In the genomic region with DNA sequence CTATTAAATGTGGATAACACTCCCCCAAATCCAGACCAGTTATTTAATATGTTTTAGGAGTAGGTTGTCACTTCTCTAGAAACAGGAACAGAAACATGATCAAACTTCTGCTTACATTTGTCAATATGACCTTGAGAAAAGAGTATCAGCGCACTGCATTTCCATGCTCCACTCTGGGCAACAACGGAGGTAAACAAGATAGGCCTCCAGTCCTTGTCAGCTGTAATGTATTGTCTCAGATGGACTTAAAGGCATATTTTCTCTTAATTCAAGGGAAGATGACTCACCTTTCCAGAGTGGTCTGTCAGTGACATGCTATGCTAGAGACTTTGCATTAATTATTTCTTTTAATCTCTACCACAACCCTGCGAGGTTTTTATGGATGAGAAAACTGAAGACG, we compare ENCODE assay signal across 22 cellular contexts. TPM values are rescaled to one million over a fixed set of nuclear protein-coding genes. Genes with fewer than 3 reads are reported as not detected.
A peak's percentile ranks its signal among the peaks of the same experiment; 100 is the strongest.
DNase-seq lines count a peak whose midpoint lies in the region; ATAC-seq and TF ChIP-seq lines count a peak whose summit lies in the region.
"Had no signal": no experiment of that assay in that cellular context is flagged by ENCODE, and none has a peak within 500 bp of the region (broad histone marks: within the 10 kb centered on the region; RNA-seq: fewer than 3 reads in every experiment).

No MANE protein-coding gene starts in this region.

- H3K4ac ChIP-seq in trophoblast cell (ENCODE audit: low read depth, low read length), result no peak overlapping the region

- no peak overlapping the region for H3K4me3 Mint-ChIP-seq in memory B cell
- H3K4me3 Mint-ChIP-seq: activated CD4-positive, alpha-beta T cell treated with anti-CD3 and anti-CD28 coated beads, Interleukin-2, amount 10 ng/mL, durations not matched to agents 24 days and 14 days; activated naive CD8-positive, alpha-beta T cell treated with anti-CD3 and anti-CD28 coated beads, Interleukin-2, amount 50 U/mL, for 24 hours; stimulated activated naive CD8-positive, alpha-beta T cell treated with anti-CD3 and anti-CD28 coated beads, Interleukin-15, amount 100 ng/mL, for 72 hours had no signal

- H3K4me3 ChIP-seq in astrocyte of the spinal cord (ENCODE audit: low read depth, low read length), result no peak overlapping the region
- H3K4me3 ChIP-seq in trophoblast cell (ENCODE audit: low read depth, low read length), result no peak overlapping the region
- H3K4me3 ChIP-seq: left ventricle myocardium inferior, mucosa of descending colon, tibial nerve had no signal

- H2AK5ac ChIP-seq in trophoblast cell (ENCODE audit: low read length), result no peak overlapping the region

- H3K27me3 ChIP-seq in trophoblast cell (ENCODE audit: insufficient read depth, low read length), result no peaks in the 10 kb centered on the region
- H3K27me3 ChIP-seq: tibial nerve had no signal

- TF ChIP-seq CTCF in astrocyte of the spinal cord (IDR thresholded peaks at IDR 0.05; ENCODE audit: low read depth, low read length), result no peak

- H3K4me1 Mint-ChIP-seq in memory B cell, result no peaks in the 10 kb centered on the region
- H3K4me1 Mint-ChIP-seq: activated CD4-positive, alpha-beta T cell treated with anti-CD3 and anti-CD28 coated beads, Interleukin-2, amount 10 ng/mL, durations not matched to agents 24 days and 14 days; activated naive CD8-positive, alpha-beta T cell treated with anti-CD3 and anti-CD28 coated beads, Interleukin-2, amount 50 U/mL, for 24 hours; stimulated activated naive CD8-positive, alpha-beta T cell treated with anti-CD3 and anti-CD28 coated beads, Interleukin-15, amount 100 ng/mL, for 72 hours had no signal

- H3K79me2 ChIP-seq in trophoblast cell (ENCODE audit: control insufficient read depth, insufficient read depth, low read length, poor library complexity), result no peaks in the 10 kb centered on the region

- peak; percentile 73 for ATAC-seq in memory B cell (ENCODE audit: low read depth)
- ATAC-seq: activated naive CD8-positive, alpha-beta T cell treated with anti-CD3 and anti-CD28 coated beads, Interleukin-2, amount 50 U/mL, for 24 hours; HCT116; mucosa of descending colon; stimulated activated naive CD8-positive, alpha-beta T cell treated with anti-CD3 and anti-CD28 coated beads, Interleukin-15, amount 100 ng/mL, for 72 hours had no signal

- no peak overlapping the region for H2AFZ ChIP-seq in trophoblast cell (ENCODE audit: insufficient read depth, low read length, poor library complexity)

- no peaks in the 10 kb centered on the region for H3K9me3 ChIP-seq in trophoblast cell (ENCODE audit: insufficient read depth, low read depth, low read length)
- H3K9me3 ChIP-seq: left ventricle myocardium inferior, mucosa of descending colon, tibial nerve had no signal

- no peak overlapping the region for H3K27ac Mint-ChIP-seq in memory B cell
- H3K27ac Mint-ChIP-seq: activated CD4-positive, alpha-beta T cell treated with anti-CD3 and anti-CD28 coated beads, Interleukin-2, amount 10 ng/mL, durations not matched to agents 24 days and 14 days; activated naive CD8-positive, alpha-beta T cell treated with anti-CD3 and anti-CD28 coated beads, Interleukin-2, amount 50 U/mL, for 24 hours; activated T-helper 2 cell treated with anti-CD3 and anti-CD28 coated beads, Interferon-gamma antibody, Interleukin-2, Interleukin-4, amounts not matched to agents 10 μg/mL and 5 μg/mL and 100 μg/mL, durations not matched to agents 14 hours and 24 hours and 36 hours; stimulated activated naive CD8-positive, alpha-beta T cell treated with anti-CD3 and anti-CD28 coated beads, Interleukin-15, amount 100 ng/mL, for 72 hours had no signal

- H3K9me3 Mint-ChIP-seq in memory B cell, result peaks cover 2% of the 10 kb centered on the region
- H3K9me3 Mint-ChIP-seq: activated CD4-positive, alpha-beta T cell treated with anti-CD3 and anti-CD28 coated beads, Interleukin-2, amount 10 ng/mL, durations not matched to agents 24 days and 14 days; activated naive CD8-positive, alpha-beta T cell treated with anti-CD3 and anti-CD28 coated beads, Interleukin-2, amount 50 U/mL, for 24 hours; activated T-helper 2 cell treated with anti-CD3 and anti-CD28 coated beads, Interferon-gamma antibody, Interleukin-2, Interleukin-4, amounts not matched to agents 10 μg/mL and 5 μg/mL and 100 μg/mL, durations not matched to agents 14 hours and 24 hours and 36 hours; stimulated activated naive CD8-positive, alpha-beta T cell treated with anti-CD3 and anti-CD28 coated beads, Interleukin-15, amount 100 ng/mL, for 72 hours had no signal

- no peak overlapping the region for H4K12ac ChIP-seq in trophoblast cell (ENCODE audit: low read depth, low read length)

- no peak overlapping the region for H3K18ac ChIP-seq in trophoblast cell (ENCODE audit: low read length)

- H4K91ac ChIP-seq in trophoblast cell (ENCODE audit: low read depth, low read length), result no peak overlapping the region

- H3K79me1 ChIP-seq in trophoblast cell (ENCODE audit: low read length), result no peaks in the 10 kb centered on the region

- no peak overlapping the region for H2BK5ac ChIP-seq in trophoblast cell (ENCODE audit: low read depth, low read length, poor library complexity)

- peaks cover 3% of the 10 kb centered on the region for H3K36me3 Mint-ChIP-seq in memory B cell

- H3K27me3 Mint-ChIP-seq in memory B cell, result no peaks in the 10 kb centered on the region
- H3K27me3 Mint-ChIP-seq: activated naive CD8-positive, alpha-beta T cell treated with anti-CD3 and anti-CD28 coated beads, Interleukin-2, amount 50 U/mL, for 24 hours; stimulated activated naive CD8-positive, alpha-beta T cell treated with anti-CD3 and anti-CD28 coated beads, Interleukin-15, amount 100 ng/mL, for 72 hours had no signal

- no peak overlapping the region for H3K23ac ChIP-seq in trophoblast cell (ENCODE audit: low read length)

- no peaks in the 10 kb centered on the region for H3K36me3 ChIP-seq in trophoblast cell (ENCODE audit: control insufficient read depth in 1 of 2, insufficient read depth in 2 of 2, low read length in 2 of 2)
- H3K36me3 ChIP-seq: left ventricle myocardium inferior, tibial nerve had no signal

- no peak overlapping the region for H3K27ac ChIP-seq in trophoblast cell (ENCODE audit: low read depth, low read length)
- H3K27ac ChIP-seq: left ventricle myocardium inferior, RWPE1, tibial nerve had no signal

- no peak overlapping the region for H4K8ac ChIP-seq in trophoblast cell (ENCODE audit: low read depth, low read length)

- H3K4me2 ChIP-seq in trophoblast cell (ENCODE audit: low read length), result no peak overlapping the region

- H3K14ac ChIP-seq in trophoblast cell (ENCODE audit: low read length), result no peak overlapping the region

- H2BK120ac ChIP-seq in trophoblast cell (ENCODE audit: insufficient read depth, low read length, poor library complexity), result no peak overlapping the region

- no peaks in the 10 kb centered on the region for H3K4me1 ChIP-seq in trophoblast cell (ENCODE audit: control insufficient read depth in 1 of 2, insufficient read depth in 2 of 2, low read length in 2 of 2)
- H3K4me1 ChIP-seq: left ventricle myocardium inferior had no signal

- in situ Hi-C loops in astrocyte of the spinal cord (cut with HindIII; ENCODE audit: low sequenced_read_pairs), result no loop called here

- WGBS in trophoblast cell (ENCODE audit: extremely low coverage, insufficient coverage, insufficient read length), result no CpG with 5 or more reads among the region's 4 CpGs

- no peak overlapping the region for H2BK12ac ChIP-seq in trophoblast cell (ENCODE audit: low read length)

- H3K9ac ChIP-seq in trophoblast cell (ENCODE audit: low read length), result no peak overlapping the region

- DNase-seq in ELR (ENCODE audit: low read depth), result peak; percentile 42
- peak; percentile 43 for DNase-seq in MV-4-11 (lab: John Stamatoyannopoulos, UW)
- peak; percentile 8 for DNase-seq in astrocyte of the spinal cord (ENCODE audit: low read depth, low spot score)
- DNase-seq in memory B cell (ENCODE audit: low spot score in 2 of 2), result no peak
- DNase-seq in trophoblast cell, result no peak
- DNase-seq in KG1 (lab: John Stamatoyannopoulos, UW), result no peak
- no peak for DNase-seq in ureter (ENCODE audit: low spot score)
- DNase-seq in activated CD4-positive, alpha-beta T cell treated with anti-CD3 and anti-CD28 coated beads for 1 hour, result no peak
- DNase-seq: activated CD4-positive, alpha-beta T cell treated with anti-CD3 and anti-CD28 coated beads, Interleukin-2, amount 10 ng/mL, durations not matched to agents 24 days and 14 days; activated naive CD8-positive, alpha-beta T cell treated with anti-CD3 and anti-CD28 coated beads, Interleukin-2, amount 50 U/mL, for 24 hours; DMS79 treated with DMSO at 0.1 percent for 48 hours; left ventricle myocardium inferior; mucosa of descending colon; NCI-H1694; NCI-H2227 treated with DMSO at 0.1 percent for 48 hours; small intestine; stimulated activated CD4-positive, alpha-beta T cell treated with anti-CD3 and anti-CD28 coated beads, Interleukin-4, amount 100 ng/mL, for 1 hour; stimulated activated naive CD8-positive, alpha-beta T cell treated with anti-CD3 and anti-CD28 coated beads, Interleukin-15, amount 100 ng/mL, for 72 hours had no signal

RNA-seq across cellular contexts. Expression of a gene that starts 51.6 kb away (rescaled TPM):
- polyA plus RNA-seq in trophoblast cell (2013), result 35.6 and 36.9 TPM in 2 replicates
- 158 TPM for total RNA-seq in ureter

Comparison
In these comparisons a context has a peak if more than half of its experiments do, and no peak if none do; other contexts are left out.
1. DNase-seq: peak in ELR (single experiment), MV-4-11 (single experiment) and astrocyte of the spinal cord (single experiment); none in memory B cell (0 of 2), trophoblast cell (0 of 2), KG1 (single experiment), ureter (single experiment) and activated CD4-positive, alpha-beta T cell treated with anti-CD3 and anti-CD28 coated beads for 1 hour (single experiment).